ENCODE assay signal across 8 cellular contexts in genomic region chr5:150161242-150162141, GRCh38. TPM values are rescaled to one million over a fixed set of nuclear protein-coding genes. Genes with fewer than 3 reads are reported as not detected.
DNase-seq lines count a peak whose midpoint lies in the region; ATAC-seq and TF ChIP-seq lines count a peak whose summit lies in the region.

No MANE protein-coding gene starts in this region.

- CTCF ChIA-PET in PC-9 (lab: Charles Lee), result interaction anchor here (0.7 kb wide), 2 partner anchors 48 to 54 kb away, joined by 3 read pairs; no protein-coding TSS in a partner anchor

- peaks cover 6% of the 10 kb centered on the region for H3K4me1 Mint-ChIP-seq in CD14-positive monocyte
- no peaks in the 10 kb centered on the region for H3K4me1 Mint-ChIP-seq in activated T-cell treated with anti-CD3 and anti-CD28 coated beads, Interleukin-2, amount 50 U/mL, for 72 hours (ENCODE audit: low read depth)

- peaks cover 27 to 32% (median 32%) of the 10 kb centered on the region in 3 donors for H3K27me3 Mint-ChIP-seq in CD14-positive monocyte (ENCODE audit: low read depth in 3 of 3)
- peaks cover 38% of the 10 kb centered on the region for H3K27me3 Mint-ChIP-seq in activated T-cell treated with anti-CD3 and anti-CD28 coated beads, Interleukin-2, amount 50 U/mL, for 72 hours (ENCODE audit: low read depth)

- 0 out of 2 replicates have a peak, but pooled peaks cover 4% of the 10 kb centered on the region for H3F3A ChIP-seq in PC-9 (ENCODE audit: insufficient read depth, low read depth)

- intact Hi-C loops in CD14-positive monocyte (cut with micrococcal nuclease) (loop anchor here (1.0 to 2.0 kb wide), 2 partner anchors 55 to 57 kb away; no protein-coding TSS in a partner anchor), PC-9 (cut with micrococcal nuclease; ENCODE audit: unreplicated experiment) (loop anchor here (1.0 to 2.0 kb wide), 6 partner anchors 31 to 327 kb away; no protein-coding TSS in a partner anchor)

- H3K27me3 ChIP-seq in PC-9 (ENCODE audit: insufficient read depth, low read depth), result no peaks in the 10 kb centered on the region
- peaks cover 3% of the 10 kb centered on the region for H3K27me3 ChIP-seq in neuron (ENCODE audit: insufficient read depth, low read length)

- H3K36me3 Mint-ChIP-seq in CD14-positive monocyte, result no peaks in the 10 kb centered on the region
- H3K36me3 Mint-ChIP-seq in activated T-cell treated with anti-CD3 and anti-CD28 coated beads, Interleukin-2, amount 50 U/mL, for 72 hours (ENCODE audit: insufficient read depth in 2 of 2), result no peaks in the 10 kb centered on the region

- peak; percentile 63 for DNase-seq in CD14-positive monocyte (ENCODE audit: low spot score)
- DNase-seq in HT1080 (ENCODE audit: low read depth), result peak; percentile 76
- peak; percentile 51 to 91 for DNase-seq in PC-9
- peak; percentile 80 to 82 for DNase-seq in activated T-cell treated with anti-CD3 and anti-CD28 coated beads, Interleukin-2, amount 50 U/mL, for 72 hours
- peak; percentile 67 for DNase-seq in fibroblast of peridontal ligament (ENCODE audit: extremely low read depth)
- peak; percentile 86 for DNase-seq in superior temporal gyrus (ENCODE audit: extremely low spot score)

- no peaks in the 10 kb centered on the region for H3K9me3 ChIP-seq in PC-9 (ENCODE audit: insufficient read depth, low read depth)
- H3K9me3 ChIP-seq in neuron (ENCODE audit: low read length), result no peaks in the 10 kb centered on the region

- no peak overlapping the region for H3K27ac ChIP-seq in PC-9

- no peaks in the 10 kb centered on the region for H4K20me1 ChIP-seq in PC-9 (ENCODE audit: insufficient read depth)

- H2AFZ ChIP-seq in PC-9 (peak overlapping the region; percentile 65; the same call in 1 of the 2 replicates), neuron (ENCODE audit: low read depth, low read length) (peak overlapping the region; percentile 14)

- peak; percentile 96 for TF ChIP-seq CTCF in CD14-positive monocyte (IDR thresholded peaks at IDR 0.05)
- TF ChIP-seq CTCF in PC-9 (conservative IDR thresholded peaks at IDR 0.05), result peak; percentile 96

- peak; percentile 72 for ATAC-seq in GM19455 (IDR thresholded peaks at IDR 0.05; ENCODE audit: unreplicated experiment)
- peak; percentile 76 to 82 for ATAC-seq in activated T-cell treated with anti-CD3 and anti-CD28 coated beads, Interleukin-2, amount 50 U/mL, for 72 hours (replicated peaks in 1 of 2)

- no peaks in the 10 kb centered on the region for H3K79me2 ChIP-seq in PC-9 (ENCODE audit: low read depth)

- peak overlapping the region in 1 of 7 donors; percentile 10 for H3K27ac Mint-ChIP-seq in CD14-positive monocyte
- no peak overlapping the region for H3K27ac Mint-ChIP-seq in activated T-cell treated with anti-CD3 and anti-CD28 coated beads, Interleukin-2, amount 50 U/mL, for 72 hours

- peaks cover 0 to 3% (median 0%) of the 10 kb centered on the region in 7 donors for H3K9me3 Mint-ChIP-seq in CD14-positive monocyte
- H3K9me3 Mint-ChIP-seq in activated T-cell treated with anti-CD3 and anti-CD28 coated beads, Interleukin-2, amount 50 U/mL, for 72 hours, result no peaks in the 10 kb centered on the region

- H3K4me2 ChIP-seq in PC-9, result peak overlapping the region; percentile 65

- no TSS peak for BruUV-seq in PC-9 (replicated peaks; lab: Mats Ljungman, UMichigan)

- peak overlapping the region in 1 of 2 donors; percentile 21 for H3K4me3 Mint-ChIP-seq in CD14-positive monocyte
- no peak overlapping the region for H3K4me3 Mint-ChIP-seq in activated T-cell treated with anti-CD3 and anti-CD28 coated beads, Interleukin-2, amount 50 U/mL, for 72 hours

- POLR2A ChIA-PET in PC-9 (lab: Charles Lee; ENCODE audit: unreplicated experiment), result interaction anchor here (0.6 kb wide), 1 partner anchor 34 kb away, joined by 3 read pairs; no protein-coding TSS in a partner anchor

- no peaks in the 10 kb centered on the region; the same call in 1 of the 2 replicates for H3K4me1 ChIP-seq in PC-9 (replicated peaks; ENCODE audit: insufficient read depth)
- H3K4me1 ChIP-seq in neuron (ENCODE audit: insufficient read depth, low read length), result peaks cover 10% of the 10 kb centered on the region

- H3K4me3 ChIP-seq in PC-9 (peak overlapping the region; percentile 18; the same call in 1 of the 2 replicates), neuron (ENCODE audit: low read length) (peak overlapping the region; percentile 5)

- no peaks in the 10 kb centered on the region for H3K9me2 ChIP-seq in PC-9 (ENCODE audit: insufficient read depth)

- H3K36me3 ChIP-seq in PC-9 (ENCODE audit: low read depth) (no peaks in the 10 kb centered on the region), neuron (ENCODE audit: insufficient read depth, low read length) (no peaks in the 10 kb centered on the region)

RNA-seq across cellular contexts. Expression of gene CDX1, which starts 5.1 kb away (rescaled TPM):
- not detected for polyA plus RNA-seq in CD14-positive monocyte
- total RNA-seq in HT1080 (2014; rRNA removed; shearing (Covaris generic)), result not detected in 2 replicates
- polyA plus RNA-seq in HT1080 (2015; cell fraction: cytosol; rRNA removed), result not detected in 2 replicates
- not detected in 2 replicates for polyA plus RNA-seq in HT1080 (2015; cell fraction: nucleus; rRNA removed)
- total RNA-seq in PC-9 (2021), result not detected in 2 replicates
- total RNA-seq in activated T-cell treated with anti-CD3 and anti-CD28 coated beads, Interleukin-2, amount 50 U/mL, for 72 hours, result not detected

RNA-seq across cellular contexts. Expression of gene PDGFRB, which starts 5.8 kb away (rescaled TPM):
- polyA plus RNA-seq in CD14-positive monocyte, result under 1 TPM; 0.04 to 0.20 TPM
- 2.2 and 5.4 TPM in 2 replicates for total RNA-seq in HT1080 (2014; rRNA removed; shearing (Covaris generic))
- polyA plus RNA-seq in HT1080 (2015; cell fraction: cytosol; rRNA removed), result 3.0 and 4.2 TPM in 2 replicates
- 11.6 and 12.4 TPM in 2 replicates for polyA plus RNA-seq in HT1080 (2015; cell fraction: nucleus; rRNA removed)
- total RNA-seq in PC-9 (2021), result 0.08 TPM in 1 of 2 replicates, not detected in the other
- total RNA-seq in activated T-cell treated with anti-CD3 and anti-CD28 coated beads, Interleukin-2, amount 50 U/mL, for 72 hours, result 1 to 10 TPM in 1 of 2 donors, under 1 TPM in 1; 0.34 to 1.1 TPM

RNA-seq across cellular contexts. Expression of gene SLC6A7, which starts 28.4 kb away (rescaled TPM):
- polyA plus RNA-seq in CD14-positive monocyte, result not detected
- 0.03 TPM in 1 of 2 replicates, not detected in the other for total RNA-seq in HT1080 (2014; rRNA removed; shearing (Covaris generic))
- polyA plus RNA-seq in HT1080 (2015; cell fraction: cytosol; rRNA removed), result 0.02 and 0.03 TPM in 2 replicates
- 0.10 and 0.11 TPM in 2 replicates for polyA plus RNA-seq in HT1080 (2015; cell fraction: nucleus; rRNA removed)
- total RNA-seq in PC-9 (2021), result 0.25 TPM in 1 of 2 replicates, not detected in the other
- total RNA-seq in activated T-cell treated with anti-CD3 and anti-CD28 coated beads, Interleukin-2, amount 50 U/mL, for 72 hours, result not detected
